8 cellular contexts compared by ENCODE assay signal in genomic region chr19:17125052-17125727, GRCh38. TPM values are rescaled to one million over a fixed set of nuclear protein-coding genes. Genes with fewer than 3 reads are reported as not detected.
DNase-seq lines count a peak whose midpoint lies in the region; ATAC-seq lines count a peak whose summit lies in the region.

No MANE protein-coding gene starts in this region.

- H3K27ac ChIP-seq in BLaER1 treated with 17β-estradiol and CSF1 and Interleukin-3, amounts not matched to agents 10 nM and 100 nM = peak overlapping the region; percentile 75 to 94 (median 88)

- H3K27me3 Mint-ChIP-seq in activated CD4-positive, alpha-beta T cell treated with anti-CD3 and anti-CD28 coated beads, Interleukin-2, amount 10 ng/mL, durations not matched to agents 7 days and 5 days = no peaks in the 10 kb centered on the region
- H3K27me3 Mint-ChIP-seq in stimulated activated naive CD8-positive, alpha-beta T cell treated with anti-CD3 and anti-CD28 coated beads, Interleukin-15, amount 100 ng/mL, for 72 hours = no peaks in the 10 kb centered on the region

- H3K36me3 Mint-ChIP-seq in activated CD4-positive, alpha-beta T cell treated with anti-CD3 and anti-CD28 coated beads, Interleukin-2, amount 10 ng/mL, durations not matched to agents 7 days and 5 days (ENCODE audit: low read depth) = peaks cover 36% of the 10 kb centered on the region

- POLR2A ChIA-PET in activated CD4-positive, alpha-beta T cell treated with anti-CD3 and anti-CD28 coated beads, Interleukin-2, amount 10 ng/mL, durations not matched to agents 7 days and 5 days (lab: Charles Lee) = interaction anchor here (0.5 to 2.2 kb wide), 3 partner anchors 9 to 48 kb away, joined by 4 to 9 read pairs (median 8); no protein-coding TSS in a partner anchor

- peaks cover 63% of the 10 kb centered on the region for H3K4me1 Mint-ChIP-seq in activated CD4-positive, alpha-beta T cell treated with anti-CD3 and anti-CD28 coated beads, Interleukin-2, amount 10 ng/mL, durations not matched to agents 7 days and 5 days
- peaks cover 67% of the 10 kb centered on the region for H3K4me1 Mint-ChIP-seq in stimulated activated naive CD8-positive, alpha-beta T cell treated with anti-CD3 and anti-CD28 coated beads, Interleukin-15, amount 100 ng/mL, for 72 hours

- peaks cover 0 to 21% (median 15%) of the 10 kb centered on the region in 11 experiments; a peak in 15 of 22 replicates for H3K9me3 ChIP-seq in BLaER1 treated with 17β-estradiol and CSF1 and Interleukin-3, amounts not matched to agents 10 nM and 100 nM (replicated peaks in 1 of 11)

- H3K4me3 ChIP-seq in BLaER1 treated with 17β-estradiol and CSF1 and Interleukin-3, amounts not matched to agents 10 nM and 100 nM = peak overlapping the region; percentile 11 to 60 (median 39); a peak in 18 of 20 replicates

- H3K4me3 Mint-ChIP-seq in activated CD4-positive, alpha-beta T cell treated with anti-CD3 and anti-CD28 coated beads, Interleukin-2, amount 10 ng/mL, durations not matched to agents 7 days and 5 days = peak overlapping the region; percentile 76
- H3K4me3 Mint-ChIP-seq in stimulated activated naive CD8-positive, alpha-beta T cell treated with anti-CD3 and anti-CD28 coated beads, Interleukin-15, amount 100 ng/mL, for 72 hours = peak overlapping the region; percentile 84 to 90

- ATAC-seq in GM19043 (IDR thresholded peaks at IDR 0.05; ENCODE audit: low read depth, unreplicated experiment) (peak; percentile 42), HG03135 (IDR thresholded peaks at IDR 0.05; ENCODE audit: unreplicated experiment) (peak; percentile 56)
- ATAC-seq in stimulated activated naive CD8-positive, alpha-beta T cell treated with anti-CD3 and anti-CD28 coated beads, Interleukin-15, amount 100 ng/mL, for 72 hours = peak; percentile 94

- no peaks in the 10 kb centered on the region for H3K27me3 ChIP-seq in BLaER1 treated with 17β-estradiol and CSF1 and Interleukin-3, amounts not matched to agents 10 nM and 100 nM

- peaks cover 41 to 95% (median 53%) of the 10 kb centered on the region in 10 experiments for H3K4me1 ChIP-seq in BLaER1 treated with 17β-estradiol and CSF1 and Interleukin-3, amounts not matched to agents 10 nM and 100 nM

- peak overlapping the region; percentile 99 for H3K27ac Mint-ChIP-seq in activated CD4-positive, alpha-beta T cell treated with anti-CD3 and anti-CD28 coated beads, Interleukin-2, amount 10 ng/mL, durations not matched to agents 7 days and 5 days
- H3K27ac Mint-ChIP-seq in stimulated activated naive CD8-positive, alpha-beta T cell treated with anti-CD3 and anti-CD28 coated beads, Interleukin-15, amount 100 ng/mL, for 72 hours = peak overlapping the region; percentile 96

- no peaks in the 10 kb centered on the region for H3K9me3 Mint-ChIP-seq in activated CD4-positive, alpha-beta T cell treated with anti-CD3 and anti-CD28 coated beads, Interleukin-2, amount 10 ng/mL, durations not matched to agents 7 days and 5 days
- no peaks in the 10 kb centered on the region for H3K9me3 Mint-ChIP-seq in stimulated activated naive CD8-positive, alpha-beta T cell treated with anti-CD3 and anti-CD28 coated beads, Interleukin-15, amount 100 ng/mL, for 72 hours

- H4K20me1 ChIP-seq in BLaER1 treated with 17β-estradiol and CSF1 and Interleukin-3, amounts not matched to agents 10 nM and 100 nM = peaks cover 0 to 50% (median 19%) of the 10 kb centered on the region in 11 experiments; a peak in 12 of 22 replicates

- peak overlapping the region; percentile 80 to 97 (median 92) for H3K4me2 ChIP-seq in BLaER1 treated with 17β-estradiol and CSF1 and Interleukin-3, amounts not matched to agents 10 nM and 100 nM

- peak; percentile 71 for DNase-seq in activated CD4-positive, alpha-beta T cell treated with anti-CD3 and anti-CD28 coated beads, Interleukin-2, amount 10 ng/mL, durations not matched to agents 7 days and 5 days
- DNase-seq in foreskin melanocyte = peak; percentile 100
- DNase-seq in stimulated activated naive CD8-positive, alpha-beta T cell treated with anti-CD3 and anti-CD28 coated beads, Interleukin-15, amount 100 ng/mL, for 72 hours = peak in 1 of 2 donors; percentile 77
- DNase-seq in DMS79 treated with DMSO at 0.1 percent for 48 hours (lab: John Stamatoyannopoulos, UW) = no peak
- no peak for DNase-seq in RPMI8226

- peak overlapping the region; percentile 66 to 81 (median 79) for H3K9ac ChIP-seq in BLaER1 treated with 17β-estradiol and CSF1 and Interleukin-3, amounts not matched to agents 10 nM and 100 nM

- CTCF ChIA-PET in activated CD4-positive, alpha-beta T cell treated with anti-CD3 and anti-CD28 coated beads, Interleukin-2, amount 10 ng/mL, durations not matched to agents 7 days and 5 days (lab: Charles Lee) = interaction anchor here (0.8 to 1.8 kb wide), 6 partner anchors 12 to 59 kb away, joined by 3 to 9 read pairs (median 4); no protein-coding TSS in a partner anchor

- H3K36me3 ChIP-seq in BLaER1 treated with 17β-estradiol and CSF1 and Interleukin-3, amounts not matched to agents 10 nM and 100 nM = peaks cover 47 to 73% (median 69%) of the 10 kb centered on the region in 11 experiments

RNA-seq across cellular contexts. Expression of gene MYO9B, which starts 49.6 kb away (rescaled TPM):
- total RNA-seq in activated CD4-positive, alpha-beta T cell treated with anti-CD3 and anti-CD28 coated beads, Interleukin-2, amount 10 ng/mL, durations not matched to agents 7 days and 5 days = 100 to 1,000 TPM; 217 to 218 TPM

RNA-seq across cellular contexts. Expression of gene HAUS8, which starts 49.9 kb away (rescaled TPM):
- total RNA-seq in activated CD4-positive, alpha-beta T cell treated with anti-CD3 and anti-CD28 coated beads, Interleukin-2, amount 10 ng/mL, durations not matched to agents 7 days and 5 days = 10 to 100 TPM; 46.3 to 47.4 TPM

Comparison
In these comparisons a context has a peak if more than half of its experiments do, and no peak if none do; other contexts are left out.
1. ATAC-seq: peak in every context shown above with its lines; median percentile 94 in stimulated activated naive CD8-positive, alpha-beta T cell treated with anti-CD3 and anti-CD28 coated beads, Interleukin-15, amount 100 ng/mL, for 72 hours; 56 in HG03135; 42 in GM19043.
2. DNase-seq: peak in activated CD4-positive, alpha-beta T cell treated with anti-CD3 and anti-CD28 coated beads, Interleukin-2, amount 10 ng/mL, durations not matched to agents 7 days and 5 days (single experiment) and foreskin melanocyte (single experiment); none in DMS79 treated with DMSO at 0.1 percent for 48 hours (single experiment) and RPMI8226 (single experiment).